21 cellular contexts compared by ENCODE assay signal in the genomic region with DNA sequence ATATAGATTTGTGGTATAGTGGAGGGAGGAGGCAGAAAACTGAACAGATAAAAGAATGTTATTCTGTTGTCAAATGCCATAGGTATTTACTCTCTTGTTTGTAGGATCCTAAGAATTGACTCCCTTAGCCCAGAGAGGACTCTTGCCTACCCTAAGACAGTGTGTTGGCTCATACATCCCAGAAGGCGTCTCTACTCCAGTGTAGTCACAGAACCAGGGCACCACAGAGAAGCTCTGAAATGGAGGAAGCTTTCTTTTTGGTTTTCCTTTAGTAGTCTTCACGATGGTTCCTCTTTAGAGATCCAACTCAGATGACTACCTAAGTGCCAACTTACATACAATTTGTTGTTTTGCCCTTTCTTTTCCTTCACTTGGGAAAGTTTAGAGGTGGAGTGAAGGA. TPM values are rescaled to one million over a fixed set of nuclear protein-coding genes. Genes with fewer than 3 reads are reported as not detected.
DNase-seq lines count a peak whose midpoint lies in the region; ATAC-seq and TF ChIP-seq lines count a peak whose summit lies in the region.
"Had no signal": no experiment of that assay in that cellular context is flagged by ENCODE, and none has a peak within 500 bp of the region (broad histone marks: within the 10 kb centered on the region; RNA-seq: fewer than 3 reads in every experiment).

No MANE protein-coding gene starts in this region.

- no peaks in the 10 kb centered on the region for H3K9me3 Mint-ChIP-seq in T-helper 2 cell treated with Interferon-gamma antibody and Interleukin-4, amounts not matched to agents 5 μg/mL and 100 μg/mL, for 36 hours
- no peaks in the 10 kb centered on the region for H3K9me3 Mint-ChIP-seq in CD4-positive, CD25-positive, alpha-beta regulatory T cell
- H3K9me3 Mint-ChIP-seq: endodermal cell had no signal

- no peaks in the 10 kb centered on the region for H3K9me2 ChIP-seq in OCI-LY1 (ENCODE audit: low read depth, low read length)
- H3K9me2 ChIP-seq: SK-N-SH had no signal

- no peaks in the 10 kb centered on the region for H3K27me3 Mint-ChIP-seq in T-helper 2 cell treated with Interferon-gamma antibody and Interleukin-4, amounts not matched to agents 5 μg/mL and 100 μg/mL, for 36 hours (ENCODE audit: low read depth)
- H3K27me3 Mint-ChIP-seq in CD4-positive, CD25-positive, alpha-beta regulatory T cell = no peaks in the 10 kb centered on the region

- peaks cover 73% of the 10 kb centered on the region for H3K4me1 Mint-ChIP-seq in T-helper 2 cell treated with Interferon-gamma antibody and Interleukin-4, amounts not matched to agents 5 μg/mL and 100 μg/mL, for 36 hours (ENCODE audit: low read depth)
- peaks cover 62 to 89% (median 75%) of the 10 kb centered on the region in 4 donors for H3K4me1 Mint-ChIP-seq in CD4-positive, CD25-positive, alpha-beta regulatory T cell

- H3K36me3 Mint-ChIP-seq in T-helper 2 cell treated with Interferon-gamma antibody and Interleukin-4, amounts not matched to agents 5 μg/mL and 100 μg/mL, for 36 hours (ENCODE audit: low read depth) = peaks cover 71% of the 10 kb centered on the region
- H3K36me3 Mint-ChIP-seq in CD4-positive, CD25-positive, alpha-beta regulatory T cell = peaks cover 40% of the 10 kb centered on the region

- H3F3A ChIP-seq in OCI-LY1 (ENCODE audit: insufficient read depth, low read length) = peaks cover 42% of the 10 kb centered on the region

- no peaks in the 10 kb centered on the region for H3K9me3 ChIP-seq in CD4-positive, CD25-positive, alpha-beta regulatory T cell (ENCODE audit: control insufficient read depth in 2 of 2, low read length in 2 of 2)
- H3K9me3 ChIP-seq in OCI-LY1 (ENCODE audit: low read length) = no peaks in the 10 kb centered on the region; the same call in 1 of the 2 replicates
- H3K9me3 ChIP-seq: ascending aorta, BLaER1, SK-N-SH, tibial artery had no signal

- peak overlapping the region; percentile 15 for H3K27ac Mint-ChIP-seq in T-helper 2 cell treated with Interferon-gamma antibody and Interleukin-4, amounts not matched to agents 5 μg/mL and 100 μg/mL, for 36 hours
- peak overlapping the region; percentile 5 to 67 (median 8) for H3K27ac Mint-ChIP-seq in CD4-positive, CD25-positive, alpha-beta regulatory T cell
- H3K27ac Mint-ChIP-seq: endodermal cell had no signal

- peak overlapping the region; percentile 2 for H3K4me3 Mint-ChIP-seq in T-helper 2 cell treated with Interferon-gamma antibody and Interleukin-4, amounts not matched to agents 5 μg/mL and 100 μg/mL, for 36 hours
- H3K4me3 Mint-ChIP-seq in CD4-positive, CD25-positive, alpha-beta regulatory T cell = peak overlapping the region in 3 of 4 donors; percentile 3 to 57 (median 22)
- H3K4me3 Mint-ChIP-seq: endodermal cell had no signal

- no peak for DNase-seq in T-helper 2 cell treated with Interferon-gamma antibody and Interleukin-4, amounts not matched to agents 5 μg/mL and 100 μg/mL, for 36 hours (ENCODE audit: low spot score)
- no peak for DNase-seq in T-helper 2 cell
- DNase-seq in CD4-positive, CD25-positive, alpha-beta regulatory T cell = no peak
- no peak for DNase-seq in left lobe of liver (ENCODE audit: low spot score)
- no peak for DNase-seq in HT-29 (ENCODE audit: low spot score)
- DNase-seq in H4 (ENCODE audit: low spot score) = no peak
- DNase-seq: cerebellar nuclear complex; endodermal cell; mammary epithelial cell; NCI-H1417; NCI-H774; SK-N-SH; stimulated activated CD4-positive, alpha-beta T cell treated with anti-CD3 and anti-CD28 coated beads, Interleukin-12 subunit alpha, Interleukin-12 subunit beta, amount 100 ng/mL, for 4 hours; tibial artery had no signal

- H3K27ac ChIP-seq in CD4-positive, CD25-positive, alpha-beta regulatory T cell (ENCODE audit: insufficient read depth, low read length, poor library complexity, severe bottlenecking) = peak overlapping the region; percentile 41
- H3K27ac ChIP-seq in OCI-LY1 (ENCODE audit: low read depth, low read length, poor library complexity, severe bottlenecking) = peak overlapping the region; percentile 21
- H3K27ac ChIP-seq: ascending aorta, BLaER1, tibial artery had no signal

- no peak for TF ChIP-seq CTCF in OCI-LY1 (IDR thresholded peaks at IDR 0.05; ENCODE audit: low read length)

- H3K36me3 ChIP-seq in CD4-positive, CD25-positive, alpha-beta regulatory T cell (ENCODE audit: control insufficient read depth, insufficient read depth, low read length) = peaks cover 38% of the 10 kb centered on the region
- H3K36me3 ChIP-seq in OCI-LY1 (ENCODE audit: insufficient read depth, low read length) = peaks cover 58% of the 10 kb centered on the region
- H3K36me3 ChIP-seq: ascending aorta had no signal

- H3K4me1 ChIP-seq in CD4-positive, CD25-positive, alpha-beta regulatory T cell (ENCODE audit: control insufficient read depth, insufficient read depth, low read length, poor library complexity, severe bottlenecking) = peaks cover 71% of the 10 kb centered on the region
- peaks cover 32% of the 10 kb centered on the region for H3K4me1 ChIP-seq in OCI-LY1 (ENCODE audit: insufficient read depth, low read length, severe bottlenecking)
- H3K4me1 ChIP-seq: ascending aorta had no signal

- peaks cover 36% of the 10 kb centered on the region for H3K79me2 ChIP-seq in OCI-LY1 (ENCODE audit: insufficient read depth, low read length)

- H4K20me1 ChIP-seq in OCI-LY1 (ENCODE audit: insufficient read depth, low read length) = peaks cover 9% of the 10 kb centered on the region; the same call in 1 of the 2 replicates

- ATAC-seq in CD4-positive, CD25-positive, alpha-beta regulatory T cell (ENCODE audit: low read depth in 2 of 2) = no peak
- ATAC-seq in left lobe of liver (peak; percentile 19), HG02798 (IDR thresholded peaks at IDR 0.05; ENCODE audit: poor library complexity, unreplicated experiment) (no peak)

- H3K4me3 ChIP-seq in CD4-positive, CD25-positive, alpha-beta regulatory T cell (ENCODE audit: low read depth, low read length) = peak overlapping the region; percentile 21
- H3K4me3 ChIP-seq in OCI-LY1 (ENCODE audit: low read depth, low read length, poor library complexity, severe bottlenecking) = no peak overlapping the region
- H3K4me3 ChIP-seq: ascending aorta, BLaER1, tibial artery had no signal

- H3K4me2 ChIP-seq in OCI-LY1 (ENCODE audit: low read length) = no peak overlapping the region
- H3K4me2 ChIP-seq: BLaER1, SK-N-SH had no signal

- H2AFZ ChIP-seq in OCI-LY1 (ENCODE audit: low read length) = no peak overlapping the region

- H3K27me3 ChIP-seq in CD4-positive, CD25-positive, alpha-beta regulatory T cell (ENCODE audit: control insufficient read depth, insufficient read depth, low read length) = no peaks in the 10 kb centered on the region
- H3K27me3 ChIP-seq in OCI-LY1 (ENCODE audit: insufficient read depth, low read length) = no peaks in the 10 kb centered on the region
- H3K27me3 ChIP-seq: ascending aorta, BLaER1, tibial artery had no signal

- no peak overlapping the region for H3K9ac ChIP-seq in OCI-LY1 (ENCODE audit: low read length)
- H3K9ac ChIP-seq: BLaER1, SK-N-SH had no signal

RNA-seq across cellular contexts. Expression of gene GPR183, which starts 14.0 kb away (rescaled TPM):
- total RNA-seq in CD4-positive, CD25-positive, alpha-beta regulatory T cell = 206 TPM
- 100 to 1,000 TPM; 262 to 418 (median 324) TPM for polyA plus RNA-seq in CD4-positive, CD25-positive, alpha-beta regulatory T cell
- total RNA-seq in left lobe of liver = 0.70 TPM
- not detected in 2 replicates for total RNA-seq in HT-29 (2014; rRNA removed; shearing (Covaris generic))
- total RNA-seq in H4 (2014; rRNA removed; shearing (Covaris generic)) = 0.14 and 0.17 TPM in 2 replicates
- total RNA-seq: A172, mammary epithelial cell, pulmonary artery endothelial cell had no signal
- polyA plus RNA-seq: mammary epithelial cell, neural cell had no signal

RNA-seq across cellular contexts. Expression of gene GPR18, which starts 35.0 kb away (rescaled TPM):
- 8.6 TPM for total RNA-seq in CD4-positive, CD25-positive, alpha-beta regulatory T cell
- 10 to 100 TPM in 2 of 4 donors, 1 to 10 TPM in 2; 6.1 to 22.6 (median 10.5) TPM for polyA plus RNA-seq in CD4-positive, CD25-positive, alpha-beta regulatory T cell
- 0.15 TPM for total RNA-seq in left lobe of liver
- total RNA-seq in HT-29 (2014; rRNA removed; shearing (Covaris generic)) = not detected in 2 replicates
- not detected in 2 replicates for total RNA-seq in H4 (2014; rRNA removed; shearing (Covaris generic))
- total RNA-seq: A172, ascending aorta, endodermal cell, mammary epithelial cell, pulmonary artery endothelial cell had no signal
- polyA plus RNA-seq: mammary epithelial cell, neural cell, SK-N-SH had no signal

Comparison
In these comparisons a context has a peak if more than half of its experiments do, and no peak if none do; other contexts are left out.
1. RNA of gene GPR183, which starts 14.0 kb away (total RNA-seq): 206 TPM in CD4-positive, CD25-positive, alpha-beta regulatory T cell (single experiment); 0.70 TPM in left lobe of liver (single experiment), 0.14 to 0.17 TPM in H4 and not detected in HT-29; every median in the first group is over 100 times any median in the second.